In the genomic region with DNA sequence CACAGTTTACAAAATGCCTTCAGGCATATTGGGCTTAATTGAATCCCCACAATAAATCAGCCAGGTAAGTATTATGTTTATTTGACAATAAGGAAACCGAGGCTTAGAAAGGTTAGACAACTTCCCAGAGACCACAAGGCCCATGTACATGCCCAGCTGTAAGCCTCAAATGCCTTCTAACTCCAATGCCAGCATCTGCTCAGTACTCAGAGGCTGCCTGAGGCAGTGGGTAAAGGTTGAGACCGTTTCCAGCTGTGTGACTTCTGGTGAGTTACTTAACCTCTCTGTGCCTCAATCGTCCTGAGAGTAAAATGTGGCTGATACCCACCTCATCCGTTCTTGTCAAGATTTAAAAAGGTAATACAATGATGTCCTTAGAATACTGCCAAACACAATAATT, we compare ENCODE assay signal across 1 cellular context.
TF ChIP-seq lines count a peak whose summit lies in the region.

No MANE protein-coding gene starts in this region.

TF ChIP-seq in HCT116, 20 proteins besides CTCF, POLR2A, EP300 and RAD21 (continued from another document):
- TF ChIP-seq REST (IDR thresholded peaks at IDR 0.05; ENCODE audit: low read depth), result no peak
- TF ChIP-seq, protein P1, sequence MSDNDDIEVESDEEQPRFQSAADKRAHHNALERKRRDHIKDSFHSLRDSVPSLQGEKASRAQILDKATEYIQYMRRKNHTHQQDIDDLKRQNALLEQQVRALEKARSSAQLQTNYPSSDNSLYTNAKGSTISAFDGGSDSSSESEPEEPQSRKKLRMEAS (IDR thresholded peaks at IDR 0.05), result no peak
